Comparison of ENCODE assay signal across 1 cellular context in the genomic region with DNA sequence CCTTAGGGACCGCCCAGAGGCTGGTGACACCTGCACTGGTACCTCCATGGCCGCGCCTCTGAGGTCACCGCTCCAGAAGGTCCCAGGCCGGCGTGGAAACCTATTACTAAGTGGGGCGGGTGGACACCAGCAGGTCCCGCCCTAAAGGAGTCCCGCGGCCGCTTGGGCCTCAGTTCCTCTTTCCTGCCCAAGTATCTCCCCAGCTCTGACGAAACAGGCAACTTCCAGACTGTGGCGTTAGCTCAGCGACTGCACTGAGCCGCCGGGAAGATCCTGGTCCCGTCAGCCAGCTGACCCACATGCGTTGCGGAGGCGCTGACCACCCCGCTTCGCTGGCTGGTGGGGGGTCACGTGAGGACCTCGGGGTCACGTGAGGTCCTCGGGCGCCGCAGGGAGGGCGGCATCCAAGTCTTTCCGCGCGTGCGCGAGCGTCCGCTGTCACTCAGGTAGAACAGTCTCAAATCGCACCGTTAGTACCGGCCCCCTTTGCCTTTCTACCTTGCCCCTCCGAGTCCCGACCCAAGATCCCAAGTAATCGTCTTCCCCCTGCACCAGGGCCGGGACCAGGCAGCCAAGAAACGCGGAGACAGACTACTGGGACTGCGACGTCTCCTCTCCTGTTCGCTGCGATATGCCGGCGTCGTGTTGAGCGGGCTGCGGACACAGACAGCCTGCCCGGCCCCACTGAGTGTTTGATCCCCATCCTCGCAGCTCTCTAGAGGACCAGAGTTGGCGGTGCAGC.
TF ChIP-seq lines count a peak whose summit lies in the region.

No MANE protein-coding gene starts in this region.

TF ChIP-seq in HepG2, 621 proteins besides CTCF, POLR2A, EP300 and RAD21 (continued from another document and continues in another):
- TF ChIP-seq, protein P1, sequence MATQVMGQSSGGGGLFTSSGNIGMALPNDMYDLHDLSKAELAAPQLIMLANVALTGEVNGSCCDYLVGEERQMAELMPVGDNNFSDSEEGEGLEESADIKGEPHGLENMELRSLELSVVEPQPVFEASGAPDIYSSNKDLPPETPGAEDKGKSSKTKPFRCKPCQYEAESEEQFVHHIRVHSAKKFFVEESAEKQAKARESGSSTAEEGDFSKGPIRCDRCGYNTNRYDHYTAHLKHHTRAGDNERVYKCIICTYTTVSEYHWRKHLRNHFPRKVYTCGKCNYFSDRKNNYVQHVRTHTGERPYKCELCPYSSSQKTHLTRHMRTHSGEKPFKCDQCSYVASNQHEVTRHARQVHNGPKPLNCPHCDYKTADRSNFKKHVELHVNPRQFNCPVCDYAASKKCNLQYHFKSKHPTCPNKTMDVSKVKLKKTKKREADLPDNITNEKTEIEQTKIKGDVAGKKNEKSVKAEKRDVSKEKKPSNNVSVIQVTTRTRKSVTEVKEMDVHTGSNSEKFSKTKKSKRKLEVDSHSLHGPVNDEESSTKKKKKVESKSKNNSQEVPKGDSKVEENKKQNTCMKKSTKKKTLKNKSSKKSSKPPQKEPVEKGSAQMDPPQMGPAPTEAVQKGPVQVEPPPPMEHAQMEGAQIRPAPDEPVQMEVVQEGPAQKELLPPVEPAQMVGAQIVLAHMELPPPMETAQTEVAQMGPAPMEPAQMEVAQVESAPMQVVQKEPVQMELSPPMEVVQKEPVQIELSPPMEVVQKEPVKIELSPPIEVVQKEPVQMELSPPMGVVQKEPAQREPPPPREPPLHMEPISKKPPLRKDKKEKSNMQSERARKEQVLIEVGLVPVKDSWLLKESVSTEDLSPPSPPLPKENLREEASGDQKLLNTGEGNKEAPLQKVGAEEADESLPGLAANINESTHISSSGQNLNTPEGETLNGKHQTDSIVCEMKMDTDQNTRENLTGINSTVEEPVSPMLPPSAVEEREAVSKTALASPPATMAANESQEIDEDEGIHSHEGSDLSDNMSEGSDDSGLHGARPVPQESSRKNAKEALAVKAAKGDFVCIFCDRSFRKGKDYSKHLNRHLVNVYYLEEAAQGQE (IDR thresholded peaks at IDR 0.05; ENCODE audit: borderline replicate concordance in 1 of 2, low read depth in 1 of 2, low read length in 2 of 2): no peak
- TF ChIP-seq, protein P2, sequence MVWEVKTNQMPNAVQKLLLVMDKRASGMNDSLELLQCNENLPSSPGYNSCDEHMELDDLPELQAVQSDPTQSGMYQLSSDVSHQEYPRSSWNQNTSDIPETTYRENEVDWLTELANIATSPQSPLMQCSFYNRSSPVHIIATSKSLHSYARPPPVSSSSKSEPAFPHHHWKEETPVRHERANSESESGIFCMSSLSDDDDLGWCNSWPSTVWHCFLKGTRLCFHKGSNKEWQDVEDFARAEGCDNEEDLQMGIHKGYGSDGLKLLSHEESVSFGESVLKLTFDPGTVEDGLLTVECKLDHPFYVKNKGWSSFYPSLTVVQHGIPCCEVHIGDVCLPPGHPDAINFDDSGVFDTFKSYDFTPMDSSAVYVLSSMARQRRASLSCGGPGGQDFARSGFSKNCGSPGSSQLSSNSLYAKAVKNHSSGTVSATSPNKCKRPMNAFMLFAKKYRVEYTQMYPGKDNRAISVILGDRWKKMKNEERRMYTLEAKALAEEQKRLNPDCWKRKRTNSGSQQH (CRISPR knock-in tag; IDR thresholded peaks at IDR 0.05; ENCODE audit: low read depth): no peak
- no peak for TF ChIP-seq ZNF570 (CRISPR knock-in tag; IDR thresholded peaks at IDR 0.05; ENCODE audit: borderline replicate concordance)
- no peak for TF ChIP-seq KDM5A (IDR thresholded peaks at IDR 0.05; ENCODE audit: borderline replicate concordance, low read length)
- TF ChIP-seq, protein P3, sequence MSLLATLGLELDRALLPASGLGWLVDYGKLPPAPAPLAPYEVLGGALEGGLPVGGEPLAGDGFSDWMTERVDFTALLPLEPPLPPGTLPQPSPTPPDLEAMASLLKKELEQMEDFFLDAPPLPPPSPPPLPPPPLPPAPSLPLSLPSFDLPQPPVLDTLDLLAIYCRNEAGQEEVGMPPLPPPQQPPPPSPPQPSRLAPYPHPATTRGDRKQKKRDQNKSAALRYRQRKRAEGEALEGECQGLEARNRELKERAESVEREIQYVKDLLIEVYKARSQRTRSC (CRISPR knock-in tag; IDR thresholded peaks at IDR 0.05; ENCODE audit: low read depth): 0 out of 2 replicates have a peak, but pooled peaks have one; percentile 36
- TF ChIP-seq NAIF1 (CRISPR knock-in tag; IDR thresholded peaks at IDR 0.05; ENCODE audit: borderline replicate concordance): no peak
- TF ChIP-seq MIER2 (CRISPR knock-in tag; IDR thresholded peaks at IDR 0.05): no peak
- no peak for TF ChIP-seq ZSCAN12 (CRISPR knock-in tag; IDR thresholded peaks at IDR 0.05)
- no peak for TF ChIP-seq SRY (CRISPR knock-in tag; IDR thresholded peaks at IDR 0.05)
- peak; percentile 74 for TF ChIP-seq RXRA (CRISPR knock-in tag; IDR thresholded peaks at IDR 0.05)
- TF ChIP-seq ZNF883 (CRISPR knock-in tag; IDR thresholded peaks at IDR 0.05; ENCODE audit: not compliant biosample characterization): peak; percentile 85
- TF ChIP-seq ZKSCAN1 (IDR thresholded peaks at IDR 0.05; ENCODE audit: low read length): no peak
- no peak for TF ChIP-seq KDM4B (CRISPR knock-in tag; IDR thresholded peaks at IDR 0.05)
- 0 out of 2 replicates have a peak, but pooled peaks have one; percentile 44 for TF ChIP-seq SPEN (CRISPR knock-in tag; IDR thresholded peaks at IDR 0.05; ENCODE audit: low read depth)
- TF ChIP-seq HNRNPUL1 (IDR thresholded peaks at IDR 0.05; ENCODE audit: low read depth, low read length): no peak
- TF ChIP-seq NR2C2 (CRISPR knock-in tag; IDR thresholded peaks at IDR 0.05; ENCODE audit: borderline replicate concordance): peak; percentile 35; the same call in 1 of the 2 replicates
- no peak for TF ChIP-seq NCOR1 (IDR thresholded peaks at IDR 0.05; ENCODE audit: borderline replicate concordance, low read length)
- no peak for TF ChIP-seq ZNF644 (CRISPR knock-in tag; IDR thresholded peaks at IDR 0.05; ENCODE audit: low read depth)
- TF ChIP-seq ZNF891 (CRISPR knock-in tag; IDR thresholded peaks at IDR 0.05): 0 out of 2 replicates have a peak, but pooled peaks have one; percentile 26
- TF ChIP-seq PHB2 (IDR thresholded peaks at IDR 0.05; ENCODE audit: partially characterized antibody): no peak
- no peak for TF ChIP-seq SNAPC2 (CRISPR knock-in tag; IDR thresholded peaks at IDR 0.05)
- TF ChIP-seq ZNF878 (CRISPR knock-in tag; IDR thresholded peaks at IDR 0.05): no peak; the same call in 1 of the 2 replicates
- no peak for TF ChIP-seq TCF7L2 (IDR thresholded peaks at IDR 0.05; ENCODE audit: low read depth, low read length)
- TF ChIP-seq DPF2 (CRISPR knock-in tag; IDR thresholded peaks at IDR 0.05; ENCODE audit: borderline replicate concordance, low read depth): no peak
- TF ChIP-seq TBL1XR1 (IDR thresholded peaks at IDR 0.05; ENCODE audit: borderline replicate concordance, low read length, partially characterized antibody): no peak
- TF ChIP-seq, protein P4, sequence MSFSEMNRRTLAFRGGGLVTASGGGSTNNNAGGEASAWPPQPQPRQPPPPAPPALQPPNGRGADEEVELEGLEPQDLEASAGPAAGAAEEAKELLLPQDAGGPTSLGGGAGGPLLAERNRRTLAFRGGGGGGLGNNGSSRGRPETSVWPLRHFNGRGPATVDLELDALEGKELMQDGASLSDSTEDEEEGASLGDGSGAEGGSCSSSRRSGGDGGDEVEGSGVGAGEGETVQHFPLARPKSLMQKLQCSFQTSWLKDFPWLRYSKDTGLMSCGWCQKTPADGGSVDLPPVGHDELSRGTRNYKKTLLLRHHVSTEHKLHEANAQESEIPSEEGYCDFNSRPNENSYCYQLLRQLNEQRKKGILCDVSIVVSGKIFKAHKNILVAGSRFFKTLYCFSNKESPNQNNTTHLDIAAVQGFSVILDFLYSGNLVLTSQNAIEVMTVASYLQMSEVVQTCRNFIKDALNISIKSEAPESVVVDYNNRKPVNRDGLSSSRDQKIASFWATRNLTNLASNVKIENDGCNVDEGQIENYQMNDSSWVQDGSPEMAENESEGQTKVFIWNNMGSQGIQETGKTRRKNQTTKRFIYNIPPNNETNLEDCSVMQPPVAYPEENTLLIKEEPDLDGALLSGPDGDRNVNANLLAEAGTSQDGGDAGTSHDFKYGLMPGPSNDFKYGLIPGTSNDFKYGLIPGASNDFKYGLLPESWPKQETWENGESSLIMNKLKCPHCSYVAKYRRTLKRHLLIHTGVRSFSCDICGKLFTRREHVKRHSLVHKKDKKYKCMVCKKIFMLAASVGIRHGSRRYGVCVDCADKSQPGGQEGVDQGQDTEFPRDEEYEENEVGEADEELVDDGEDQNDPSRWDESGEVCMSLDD (CRISPR knock-in tag; IDR thresholded peaks at IDR 0.05; ENCODE audit: borderline replicate concordance): 0 out of 2 replicates have a peak, but pooled peaks have one; percentile 26
- TF ChIP-seq, protein P5, sequence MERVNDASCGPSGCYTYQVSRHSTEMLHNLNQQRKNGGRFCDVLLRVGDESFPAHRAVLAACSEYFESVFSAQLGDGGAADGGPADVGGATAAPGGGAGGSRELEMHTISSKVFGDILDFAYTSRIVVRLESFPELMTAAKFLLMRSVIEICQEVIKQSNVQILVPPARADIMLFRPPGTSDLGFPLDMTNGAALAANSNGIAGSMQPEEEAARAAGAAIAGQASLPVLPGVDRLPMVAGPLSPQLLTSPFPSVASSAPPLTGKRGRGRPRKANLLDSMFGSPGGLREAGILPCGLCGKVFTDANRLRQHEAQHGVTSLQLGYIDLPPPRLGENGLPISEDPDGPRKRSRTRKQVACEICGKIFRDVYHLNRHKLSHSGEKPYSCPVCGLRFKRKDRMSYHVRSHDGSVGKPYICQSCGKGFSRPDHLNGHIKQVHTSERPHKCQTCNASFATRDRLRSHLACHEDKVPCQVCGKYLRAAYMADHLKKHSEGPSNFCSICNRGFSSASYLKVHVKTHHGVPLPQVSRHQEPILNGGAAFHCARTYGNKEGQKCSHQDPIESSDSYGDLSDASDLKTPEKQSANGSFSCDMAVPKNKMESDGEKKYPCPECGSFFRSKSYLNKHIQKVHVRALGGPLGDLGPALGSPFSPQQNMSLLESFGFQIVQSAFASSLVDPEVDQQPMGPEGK (CRISPR knock-in tag; IDR thresholded peaks at IDR 0.05): 0 out of 2 replicates have a peak, but pooled peaks have one; percentile 28
- TF ChIP-seq, protein P6, sequence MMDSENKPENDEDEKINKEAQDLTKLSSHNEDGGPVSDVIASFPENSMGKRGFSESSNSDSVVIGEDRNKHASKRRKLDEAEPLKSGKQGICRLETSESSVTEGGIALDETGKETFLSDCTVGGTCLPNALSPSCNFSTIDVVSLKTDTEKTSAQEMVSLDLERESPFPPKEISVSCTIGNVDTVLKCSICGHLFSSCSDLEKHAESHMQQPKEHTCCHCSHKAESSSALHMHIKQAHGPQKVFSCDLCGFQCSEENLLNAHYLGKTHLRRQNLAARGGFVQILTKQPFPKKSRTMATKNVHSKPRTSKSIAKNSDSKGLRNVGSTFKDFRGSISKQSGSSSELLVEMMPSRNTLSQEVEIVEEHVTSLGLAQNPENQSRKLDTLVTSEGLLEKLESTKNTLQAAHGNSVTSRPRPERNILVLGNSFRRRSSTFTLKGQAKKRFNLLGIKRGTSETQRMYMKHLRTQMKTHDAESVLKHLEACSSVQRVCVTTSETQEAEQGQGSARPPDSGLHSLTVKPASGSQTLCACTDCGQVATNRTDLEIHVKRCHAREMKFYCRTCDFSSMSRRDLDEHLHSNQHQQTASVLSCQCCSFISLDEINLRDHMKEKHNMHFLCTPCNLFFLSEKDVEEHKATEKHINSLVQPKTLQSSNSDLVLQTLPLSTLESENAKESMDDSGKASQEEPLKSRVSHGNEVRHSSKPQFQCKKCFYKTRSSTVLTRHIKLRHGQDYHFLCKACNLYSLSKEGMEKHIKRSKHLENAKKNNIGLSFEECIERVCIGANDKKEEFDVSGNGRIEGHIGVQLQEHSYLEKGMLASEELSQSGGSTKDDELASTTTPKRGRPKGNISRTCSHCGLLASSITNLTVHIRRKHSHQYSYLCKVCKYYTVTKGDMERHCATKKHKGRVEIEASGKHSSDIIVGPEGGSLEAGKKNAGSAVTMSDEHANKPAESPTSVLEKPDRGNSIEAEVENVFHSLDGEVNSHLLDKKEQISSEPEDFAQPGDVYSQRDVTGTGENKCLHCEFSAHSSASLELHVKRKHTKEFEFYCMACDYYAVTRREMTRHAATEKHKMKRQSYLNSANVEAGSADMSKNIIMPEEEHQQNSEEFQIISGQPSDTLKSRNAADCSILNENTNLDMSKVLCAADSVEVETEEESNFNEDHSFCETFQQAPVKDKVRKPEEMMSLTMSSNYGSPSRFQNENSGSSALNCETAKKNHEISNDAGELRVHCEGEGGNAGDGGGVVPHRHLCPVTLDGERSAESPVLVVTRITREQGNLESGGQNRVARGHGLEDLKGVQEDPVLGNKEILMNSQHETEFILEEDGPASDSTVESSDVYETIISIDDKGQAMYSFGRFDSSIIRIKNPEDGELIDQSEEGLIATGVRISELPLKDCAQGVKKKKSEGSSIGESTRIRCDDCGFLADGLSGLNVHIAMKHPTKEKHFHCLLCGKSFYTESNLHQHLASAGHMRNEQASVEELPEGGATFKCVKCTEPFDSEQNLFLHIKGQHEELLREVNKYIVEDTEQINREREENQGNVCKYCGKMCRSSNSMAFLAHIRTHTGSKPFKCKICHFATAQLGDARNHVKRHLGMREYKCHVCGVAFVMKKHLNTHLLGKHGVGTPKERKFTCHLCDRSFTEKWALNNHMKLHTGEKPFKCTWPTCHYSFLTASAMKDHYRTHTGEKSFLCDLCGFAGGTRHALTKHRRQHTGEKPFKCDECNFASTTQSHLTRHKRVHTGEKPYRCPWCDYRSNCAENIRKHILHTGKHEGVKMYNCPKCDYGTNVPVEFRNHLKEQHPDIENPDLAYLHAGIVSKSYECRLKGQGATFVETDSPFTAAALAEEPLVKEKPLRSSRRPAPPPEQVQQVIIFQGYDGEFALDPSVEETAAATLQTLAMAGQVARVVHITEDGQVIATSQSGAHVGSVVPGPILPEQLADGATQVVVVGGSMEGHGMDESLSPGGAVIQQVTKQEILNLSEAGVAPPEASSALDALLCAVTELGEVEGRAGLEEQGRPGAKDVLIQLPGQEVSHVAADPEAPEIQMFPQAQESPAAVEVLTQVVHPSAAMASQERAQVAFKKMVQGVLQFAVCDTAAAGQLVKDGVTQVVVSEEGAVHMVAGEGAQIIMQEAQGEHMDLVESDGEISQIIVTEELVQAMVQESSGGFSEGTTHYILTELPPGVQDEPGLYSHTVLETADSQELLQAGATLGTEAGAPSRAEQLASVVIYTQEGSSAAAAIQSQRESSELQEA (CRISPR knock-in tag; IDR thresholded peaks at IDR 0.05; ENCODE audit: not compliant biosample characterization): no peak
- TF ChIP-seq ZNF749 (CRISPR knock-in tag; IDR thresholded peaks at IDR 0.05; ENCODE audit: borderline replicate concordance): no peak
- 0 out of 2 replicates have a peak, but pooled peaks have one; percentile 19 for TF ChIP-seq ZBTB20 (CRISPR knock-in tag; IDR thresholded peaks at IDR 0.05; ENCODE audit: borderline replicate concordance, low read depth)
- no peak for TF ChIP-seq ESRRA (CRISPR knock-in tag; IDR thresholded peaks at IDR 0.05; ENCODE audit: low read depth)
- TF ChIP-seq, protein P7, sequence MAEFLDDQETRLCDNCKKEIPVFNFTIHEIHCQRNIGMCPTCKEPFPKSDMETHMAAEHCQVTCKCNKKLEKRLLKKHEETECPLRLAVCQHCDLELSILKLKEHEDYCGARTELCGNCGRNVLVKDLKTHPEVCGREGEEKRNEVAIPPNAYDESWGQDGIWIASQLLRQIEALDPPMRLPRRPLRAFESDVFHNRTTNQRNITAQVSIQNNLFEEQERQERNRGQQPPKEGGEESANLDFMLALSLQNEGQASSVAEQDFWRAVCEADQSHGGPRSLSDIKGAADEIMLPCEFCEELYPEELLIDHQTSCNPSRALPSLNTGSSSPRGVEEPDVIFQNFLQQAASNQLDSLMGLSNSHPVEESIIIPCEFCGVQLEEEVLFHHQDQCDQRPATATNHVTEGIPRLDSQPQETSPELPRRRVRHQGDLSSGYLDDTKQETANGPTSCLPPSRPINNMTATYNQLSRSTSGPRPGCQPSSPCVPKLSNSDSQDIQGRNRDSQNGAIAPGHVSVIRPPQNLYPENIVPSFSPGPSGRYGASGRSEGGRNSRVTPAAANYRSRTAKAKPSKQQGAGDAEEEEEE (CRISPR knock-in tag; IDR thresholded peaks at IDR 0.05; ENCODE audit: borderline replicate concordance): no peak
- peak; percentile 41; the same call in 1 of the 2 replicates for TF ChIP-seq ERF (CRISPR knock-in tag; IDR thresholded peaks at IDR 0.05)
